8 cellular contexts compared by ENCODE assay signal in the genomic region with DNA sequence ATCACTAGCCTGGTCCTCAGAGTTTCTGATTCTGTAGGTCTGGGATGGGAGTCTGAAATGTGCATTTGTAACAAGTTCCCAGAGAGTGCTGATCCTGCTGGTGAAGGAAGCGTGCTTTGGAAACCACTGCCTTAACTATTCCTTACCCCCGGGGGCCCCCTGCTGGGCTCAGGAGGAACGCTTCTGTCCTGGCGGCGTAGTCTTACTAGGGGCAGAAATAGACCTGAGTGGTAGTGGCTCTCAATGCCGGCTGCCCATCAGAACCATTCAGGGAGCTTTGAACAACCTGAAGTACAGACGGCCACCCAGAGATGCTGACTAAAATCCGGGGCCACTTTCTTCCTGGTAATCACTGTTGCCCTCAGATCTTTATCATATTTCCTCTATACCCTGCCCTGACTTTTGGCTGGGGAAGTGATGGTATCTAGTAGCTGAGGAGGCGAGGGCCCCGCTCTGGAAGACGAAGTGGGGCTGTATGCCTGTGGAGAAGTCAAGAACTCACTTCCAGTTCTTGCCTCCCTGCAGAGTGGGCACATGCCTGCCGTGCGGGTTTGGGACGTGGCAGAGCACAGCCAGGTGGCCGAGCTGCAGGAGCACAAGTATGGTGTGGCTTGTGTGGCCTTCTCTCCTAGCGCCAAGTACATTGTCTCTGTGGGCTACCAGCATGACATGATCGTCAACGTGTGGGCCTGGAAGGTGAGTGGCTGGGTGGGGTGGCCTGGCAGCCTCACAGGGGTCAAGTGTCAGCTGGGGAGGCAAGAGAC. TPM values are rescaled to one million over a fixed set of nuclear protein-coding genes. Genes with fewer than 3 reads are reported as not detected.
DNase-seq lines count a peak whose midpoint lies in the region; ATAC-seq and TF ChIP-seq lines count a peak whose summit lies in the region.

No MANE protein-coding gene starts in this region.

- intact Hi-C loops in thyroid gland (cut with DNase I) = loop anchor here (2.0 to 10.0 kb wide), 3 partner anchors 39 to 247 kb away; no protein-coding TSS in a partner anchor

- H3K79me2 ChIP-seq in KMS-11 (ENCODE audit: insufficient read depth, low read depth) = no peaks in the 10 kb centered on the region

- in situ Hi-C loops in G401 (cut with HindIII; ENCODE audit: low sequenced_read_pairs) = no loop called here

- H3K9ac ChIP-seq in KMS-11 = no peak overlapping the region

- H3K4me1 ChIP-seq in KMS-11 (ENCODE audit: low read depth, poor library complexity, severe bottlenecking) (peaks cover 11% of the 10 kb centered on the region), thyroid gland (peaks cover 4% of the 10 kb centered on the region in 2 donors)

- H3K27ac ChIP-seq in KMS-11 (no peak overlapping the region), thyroid gland (no peak overlapping the region)

- peak; percentile 88 for DNase-seq in G401 (ENCODE audit: low spot score)
- peak; percentile 5 for DNase-seq in SHP77 treated with DMSO at 0.1 percent for 48 hours (lab: John Stamatoyannopoulos, UW)
- peak; percentile 61 for DNase-seq in activated T-helper 9 cell treated with anti-CD3 and anti-CD28 coated beads, Interleukin-2, amount 50 U/mL, for 16 hours (ENCODE audit: low read depth)
- peak; percentile 74 to 92 for DNase-seq in foreskin fibroblast
- DNase-seq in omental fat pad (ENCODE audit: low spot score) = peak; percentile 87
- peak; percentile 85 to 87 for DNase-seq in thyroid gland

- no peaks in the 10 kb centered on the region for H3K27me3 ChIP-seq in KMS-11 (ENCODE audit: insufficient read depth, low read depth)
- no peaks in the 10 kb centered on the region for H3K27me3 ChIP-seq in thyroid gland

- H3K36me3 ChIP-seq in KMS-11 (ENCODE audit: insufficient read depth) = no peaks in the 10 kb centered on the region
- H3K36me3 ChIP-seq in thyroid gland = peaks cover 12 to 13% of the 10 kb centered on the region in 2 donors

- TF ChIP-seq POLR2A in thyroid gland (IDR thresholded peaks at IDR 0.05) = no peak

- no peak overlapping the region for H3K4me3 ChIP-seq in KMS-11 (IDR thresholded peaks at IDR 0.05; ENCODE audit: insufficient read depth, low read depth, low read length)
- H3K4me3 ChIP-seq in foreskin fibroblast (ENCODE audit: low read depth in 1 of 2, low read length in 2 of 2) = no peak overlapping the region
- no peak overlapping the region for H3K4me3 ChIP-seq in thyroid gland (replicated peaks in 1 of 3)

- H3K4me2 ChIP-seq in KMS-11 = peak overlapping the region; percentile 4; the same call in 1 of the 2 replicates

- no peaks in the 10 kb centered on the region for H3K9me3 ChIP-seq in thyroid gland

- H2AFZ ChIP-seq in KMS-11 (ENCODE audit: low read depth) = 0 out of 2 replicates have a peak overlapping the region, but pooled peaks have one; percentile 15

- TF ChIP-seq CTCF in KMS-11 (conservative IDR thresholded peaks at IDR 0.05; ENCODE audit: low read depth, low read length) = peak; percentile 89
- TF ChIP-seq CTCF in foreskin fibroblast (IDR thresholded peaks at IDR 0.05; ENCODE audit: low read depth, low read length) = peak; percentile 91
- TF ChIP-seq CTCF in omental fat pad (IDR thresholded peaks at IDR 0.05) = peak in 1 of 3 donors; percentile 74
- peak; percentile 31 to 93 (median 87) for TF ChIP-seq CTCF in thyroid gland (IDR thresholded peaks at IDR 0.05)

- 35 to 54% methylated on average over 12 to 18 of the region's 18 CpGs for WGBS in thyroid gland, 2 donors

- ATAC-seq in omental fat pad (ENCODE audit: low FRiP score) = peak; percentile 69
- ATAC-seq in HG03521 (IDR thresholded peaks at IDR 0.05; ENCODE audit: unreplicated experiment) = no peak

- H4K20me1 ChIP-seq in KMS-11 (ENCODE audit: insufficient read depth) = no peaks in the 10 kb centered on the region

RNA-seq across cellular contexts. Expression of gene JMJD7, which starts 16.3 kb away (rescaled TPM):
- 6.7 and 11.8 TPM in 2 replicates for total RNA-seq in G401 (2014; rRNA removed; shearing (Covaris generic))
- 10 to 100 TPM in 1 of 4 donors, 1 to 10 TPM in 3; 3.8 to 11.5 (median 8.5) TPM for total RNA-seq in omental fat pad
- 10 to 100 TPM; 18.8 to 36.6 (median 28.3) TPM for total RNA-seq in thyroid gland

RNA-seq across cellular contexts. Expression of gene PLA2G4B, which starts 27.0 kb away (rescaled TPM):
- 0.37 and 0.92 TPM in 2 replicates for total RNA-seq in G401 (2014; rRNA removed; shearing (Covaris generic))
- total RNA-seq in omental fat pad = 10 to 100 TPM in 1 of 4 donors, 1 to 10 TPM in 3; 1.1 to 13.6 (median 2.3) TPM
- 10 to 100 TPM in 1 of 4 donors, 1 to 10 TPM in 3; 6.2 to 13.0 (median 8.6) TPM for total RNA-seq in thyroid gland

RNA-seq across cellular contexts. Expression of gene MAPKBP1, which starts 37.3 kb away (rescaled TPM):
- total RNA-seq in G401 (2014; rRNA removed; shearing (Covaris generic)) = 5.8 and 13.2 TPM in 2 replicates
- total RNA-seq in omental fat pad = 10 to 100 TPM; 13.4 to 24.1 (median 14.4) TPM
- 10 to 100 TPM; 25.4 to 40.5 (median 33.6) TPM for total RNA-seq in thyroid gland

Comparison
In these comparisons a context has a peak if more than half of its experiments do, and no peak if none do; other contexts are left out.
1. DNase-seq: peak in every context shown above with its lines; median percentile 88 in G401; 87 in omental fat pad; 86 in thyroid gland; 83 in foreskin fibroblast; 61 in activated T-helper 9 cell treated with anti-CD3 and anti-CD28 coated beads, Interleukin-2, amount 50 U/mL, for 16 hours; 5 in SHP77 treated with DMSO at 0.1 percent for 48 hours.